ENCODE assay signal across 1 cellular context in the genomic region with DNA sequence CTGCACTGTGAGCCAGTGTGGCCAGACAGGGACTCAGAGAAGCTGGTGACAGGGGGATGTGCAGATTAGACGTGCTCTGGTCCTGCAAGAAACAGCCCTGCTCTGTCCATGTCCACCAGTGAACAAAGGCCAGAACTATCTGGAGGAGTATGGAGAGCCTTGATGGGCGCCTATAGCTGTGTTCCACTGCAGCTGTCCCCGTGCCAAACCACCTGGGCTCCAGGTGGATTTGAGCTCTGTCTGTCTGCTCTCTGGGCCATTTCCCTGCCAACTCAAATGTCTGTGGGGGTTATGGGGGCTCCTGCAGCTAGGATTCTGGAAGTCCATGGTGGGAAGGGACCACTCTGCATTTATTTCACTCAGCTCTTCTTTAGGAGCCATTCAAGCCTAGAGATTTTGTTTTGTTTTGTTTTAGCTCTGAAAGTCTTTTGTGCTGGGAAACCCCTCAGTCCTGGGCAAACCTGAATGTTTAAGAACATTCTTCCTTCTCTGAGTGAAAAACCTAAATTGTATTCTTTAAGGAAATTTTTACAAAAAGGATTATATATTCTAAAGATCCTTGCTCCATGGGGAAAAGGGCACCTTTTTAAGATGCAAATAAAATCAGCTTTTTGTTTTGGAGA.
TF ChIP-seq lines count a peak whose summit lies in the region.

No MANE protein-coding gene starts in this region.

TF ChIP-seq in SK-N-SH, 30 proteins besides CTCF, POLR2A, EP300 and RAD21 (continued from another document):
- TF ChIP-seq, protein P1, sequence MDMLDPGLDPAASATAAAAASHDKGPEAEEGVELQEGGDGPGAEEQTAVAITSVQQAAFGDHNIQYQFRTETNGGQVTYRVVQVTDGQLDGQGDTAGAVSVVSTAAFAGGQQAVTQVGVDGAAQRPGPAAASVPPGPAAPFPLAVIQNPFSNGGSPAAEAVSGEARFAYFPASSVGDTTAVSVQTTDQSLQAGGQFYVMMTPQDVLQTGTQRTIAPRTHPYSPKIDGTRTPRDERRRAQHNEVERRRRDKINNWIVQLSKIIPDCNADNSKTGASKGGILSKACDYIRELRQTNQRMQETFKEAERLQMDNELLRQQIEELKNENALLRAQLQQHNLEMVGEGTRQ (IDR thresholded peaks at IDR 0.05; ENCODE audit: borderline replicate concordance, low read depth, low read length) = no peak
- TF ChIP-seq GABPA (IDR thresholded peaks at IDR 0.05; ENCODE audit: low read depth) (no peak), POLR2AphosphoS5 (IDR thresholded peaks at IDR 0.05; ENCODE audit: low read depth, low read length) (no peak), JUND (IDR thresholded peaks at IDR 0.05) (no peak), MXI1 (IDR thresholded peaks at IDR 0.05; ENCODE audit: low read depth, low read length) (no peak), SMC3 (IDR thresholded peaks at IDR 0.05; ENCODE audit: low read depth, low read length) (no peak), FOXM1 (IDR thresholded peaks at IDR 0.05; ENCODE audit: low read depth) (no peak), NFIC (IDR thresholded peaks at IDR 0.05; ENCODE audit: borderline replicate concordance) (no peak), MEF2A (IDR thresholded peaks at IDR 0.05; ENCODE audit: borderline replicate concordance, low read depth) (no peak), YY1 (IDR thresholded peaks at IDR 0.05; ENCODE audit: low read depth) (no peak)
- TF ChIP-seq, protein P2, sequence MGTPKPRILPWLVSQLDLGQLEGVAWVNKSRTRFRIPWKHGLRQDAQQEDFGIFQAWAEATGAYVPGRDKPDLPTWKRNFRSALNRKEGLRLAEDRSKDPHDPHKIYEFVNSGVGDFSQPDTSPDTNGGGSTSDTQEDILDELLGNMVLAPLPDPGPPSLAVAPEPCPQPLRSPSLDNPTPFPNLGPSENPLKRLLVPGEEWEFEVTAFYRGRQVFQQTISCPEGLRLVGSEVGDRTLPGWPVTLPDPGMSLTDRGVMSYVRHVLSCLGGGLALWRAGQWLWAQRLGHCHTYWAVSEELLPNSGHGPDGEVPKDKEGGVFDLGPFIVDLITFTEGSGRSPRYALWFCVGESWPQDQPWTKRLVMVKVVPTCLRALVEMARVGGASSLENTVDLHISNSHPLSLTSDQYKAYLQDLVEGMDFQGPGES (IDR thresholded peaks at IDR 0.05; ENCODE audit: low read depth, low read length) = no peak
- TF ChIP-seq, protein P3, sequence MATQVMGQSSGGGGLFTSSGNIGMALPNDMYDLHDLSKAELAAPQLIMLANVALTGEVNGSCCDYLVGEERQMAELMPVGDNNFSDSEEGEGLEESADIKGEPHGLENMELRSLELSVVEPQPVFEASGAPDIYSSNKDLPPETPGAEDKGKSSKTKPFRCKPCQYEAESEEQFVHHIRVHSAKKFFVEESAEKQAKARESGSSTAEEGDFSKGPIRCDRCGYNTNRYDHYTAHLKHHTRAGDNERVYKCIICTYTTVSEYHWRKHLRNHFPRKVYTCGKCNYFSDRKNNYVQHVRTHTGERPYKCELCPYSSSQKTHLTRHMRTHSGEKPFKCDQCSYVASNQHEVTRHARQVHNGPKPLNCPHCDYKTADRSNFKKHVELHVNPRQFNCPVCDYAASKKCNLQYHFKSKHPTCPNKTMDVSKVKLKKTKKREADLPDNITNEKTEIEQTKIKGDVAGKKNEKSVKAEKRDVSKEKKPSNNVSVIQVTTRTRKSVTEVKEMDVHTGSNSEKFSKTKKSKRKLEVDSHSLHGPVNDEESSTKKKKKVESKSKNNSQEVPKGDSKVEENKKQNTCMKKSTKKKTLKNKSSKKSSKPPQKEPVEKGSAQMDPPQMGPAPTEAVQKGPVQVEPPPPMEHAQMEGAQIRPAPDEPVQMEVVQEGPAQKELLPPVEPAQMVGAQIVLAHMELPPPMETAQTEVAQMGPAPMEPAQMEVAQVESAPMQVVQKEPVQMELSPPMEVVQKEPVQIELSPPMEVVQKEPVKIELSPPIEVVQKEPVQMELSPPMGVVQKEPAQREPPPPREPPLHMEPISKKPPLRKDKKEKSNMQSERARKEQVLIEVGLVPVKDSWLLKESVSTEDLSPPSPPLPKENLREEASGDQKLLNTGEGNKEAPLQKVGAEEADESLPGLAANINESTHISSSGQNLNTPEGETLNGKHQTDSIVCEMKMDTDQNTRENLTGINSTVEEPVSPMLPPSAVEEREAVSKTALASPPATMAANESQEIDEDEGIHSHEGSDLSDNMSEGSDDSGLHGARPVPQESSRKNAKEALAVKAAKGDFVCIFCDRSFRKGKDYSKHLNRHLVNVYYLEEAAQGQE (IDR thresholded peaks at IDR 0.05; ENCODE audit: low read depth, low read length) = no peak
